10 cellular contexts compared by ENCODE assay signal in genomic region chr16:4113358-4114256, GRCh38. TPM values are rescaled to one million over a fixed set of nuclear protein-coding genes. Genes with fewer than 3 reads are reported as not detected.
DNase-seq lines count a peak whose midpoint lies in the region; ATAC-seq and TF ChIP-seq lines count a peak whose summit lies in the region.
"Had no signal": no experiment of that assay in that cellular context is flagged by ENCODE, and none has a peak within 500 bp of the region (broad histone marks: within the 10 kb centered on the region; RNA-seq: fewer than 3 reads in every experiment).

No MANE protein-coding gene starts in this region.

- peaks cover 52 to 65% of the 10 kb centered on the region in 2 donors for H3K4me1 Mint-ChIP-seq in effector memory CD8-positive, alpha-beta T cell (ENCODE audit: low read depth in 2 of 2)
- H3K4me1 Mint-ChIP-seq in nephron, result peaks cover 54% of the 10 kb centered on the region

- H3K4me3 ChIP-seq in BJ (ENCODE audit: low read depth, low read length) (peak overlapping the region; percentile 68), MG63 (peak overlapping the region; percentile 69), WERI-Rb-1 (ENCODE audit: low read depth, low read length) (no peak overlapping the region)

- H3K9me3 Mint-ChIP-seq in effector memory CD8-positive, alpha-beta T cell, result no peaks in the 10 kb centered on the region
- no peaks in the 10 kb centered on the region for H3K9me3 Mint-ChIP-seq in nephron

- CTCF ChIA-PET in BJ (lab: Yijun Ruan, JAX), result interaction anchor here (0.6 to 2.0 kb wide), 5 partner anchors 13 to 235 kb away, joined by 3 to 7 read pairs (median 4); no protein-coding TSS in a partner anchor

- no peak for DNase-seq in BJ (ENCODE audit: low read depth)
- DNase-seq in MG63, result peak; percentile 37
- no peak for DNase-seq in effector memory CD8-positive, alpha-beta T cell
- no peak for DNase-seq in kidney glomerular epithelial cell (lab: John Stamatoyannopoulos, UW)
- no peak for DNase-seq in WERI-Rb-1
- DNase-seq in G401 (ENCODE audit: low spot score), result no peak
- DNase-seq: NCI-H1092, substantia nigra had no signal

- POLR2A ChIA-PET in BJ (lab: Charles Lee), result interaction anchor here (0.5 kb wide), 1 partner anchor 845 kb away, joined by 3 read pairs; no protein-coding TSS in a partner anchor

- TF ChIP-seq CTCF in BJ (IDR thresholded peaks at IDR 0.05; ENCODE audit: insufficient read depth, low read depth, low read length) (no peak), nephron (IDR thresholded peaks at IDR 0.05; ENCODE audit: unreplicated experiment in 3 of 3) (no peak), WERI-Rb-1 (IDR thresholded peaks at IDR 0.05; ENCODE audit: low read depth, low read length) (no peak)

- in situ Hi-C loops in G401 (cut with HindIII; ENCODE audit: low sequenced_read_pairs), result no loop called here

- peaks cover 14% of the 10 kb centered on the region for H3K36me3 Mint-ChIP-seq in effector memory CD8-positive, alpha-beta T cell (ENCODE audit: insufficient read depth)
- peaks cover 6% of the 10 kb centered on the region for H3K36me3 Mint-ChIP-seq in nephron (ENCODE audit: low read depth)

- peak overlapping the region; percentile 57 to 82 for H3K27ac Mint-ChIP-seq in effector memory CD8-positive, alpha-beta T cell
- H3K27ac Mint-ChIP-seq in nephron, result peak overlapping the region in 1 of 3 experiments; percentile 52

- no peak overlapping the region for H3K27ac ChIP-seq in WERI-Rb-1

- peak overlapping the region; percentile 67 to 84 for H3K4me3 Mint-ChIP-seq in effector memory CD8-positive, alpha-beta T cell
- H3K4me3 Mint-ChIP-seq in nephron, result peak overlapping the region; percentile 75 to 82 (median 78)

- H3K9me3 ChIP-seq in MG63 (no peaks in the 10 kb centered on the region), WERI-Rb-1 (ENCODE audit: severe bottlenecking) (no peaks in the 10 kb centered on the region)

- H3K27me3 ChIP-seq in BJ (ENCODE audit: control insufficient read depth, insufficient read depth, low read length) (no peaks in the 10 kb centered on the region), MG63 (no peaks in the 10 kb centered on the region), WERI-Rb-1 (ENCODE audit: insufficient read depth, low read depth, severe bottlenecking) (no peaks in the 10 kb centered on the region)

- no peaks in the 10 kb centered on the region for H3K27me3 Mint-ChIP-seq in effector memory CD8-positive, alpha-beta T cell
- H3K27me3 Mint-ChIP-seq in nephron (ENCODE audit: low read depth), result no peaks in the 10 kb centered on the region

- ATAC-seq in effector memory CD8-positive, alpha-beta T cell (replicated peaks), result no peak
- no peak for ATAC-seq in GM21423 (IDR thresholded peaks at IDR 0.05; ENCODE audit: unreplicated experiment)

- H3K36me3 ChIP-seq in BJ (ENCODE audit: control insufficient read depth, insufficient read depth, low read length) (peaks cover 3% of the 10 kb centered on the region; the same call in 1 of the 2 replicates), MG63 (peaks cover 52% of the 10 kb centered on the region), WERI-Rb-1 (peaks cover 45% of the 10 kb centered on the region)

RNA-seq across cellular contexts. Expression of gene ADCY9, which starts 2.6 kb away (rescaled TPM):
- 19.3 and 28.2 TPM in 2 replicates for polyA plus RNA-seq in BJ (2011; rRNA removed)
- polyA minus RNA-seq in BJ (2011; rRNA and poly(A)+ RNA removed), result 30.2 and 34.2 TPM in 2 replicates
- 12.4 and 18.4 TPM in 2 replicates for total RNA-seq in MG63 (2014; rRNA removed; shearing (Covaris generic); ENCODE audit: low replicate concordance)
- 2.6 and 8.9 TPM in 2 replicates for total RNA-seq in G401 (2014; rRNA removed; shearing (Covaris generic))
